In genomic region chr1:93744299-93744988, GRCh38 we compare ENCODE assay signal across 18 cellular contexts.
A peak's percentile ranks its signal among the peaks of the same experiment; 100 is the strongest.
DNase-seq lines count a peak whose midpoint lies in the region; ATAC-seq, FAIRE-seq and TF ChIP-seq lines count a peak whose summit lies in the region.
"Had no signal": no experiment of that assay in that cellular context is flagged by ENCODE, and none has a peak within 500 bp of the region (broad histone marks: within the 10 kb centered on the region; RNA-seq: fewer than 3 reads in every experiment).

No MANE protein-coding gene starts in this region.

- H3K27ac ChIP-seq in breast epithelium, result no peak overlapping the region
- H3K27ac ChIP-seq: HL-60, pancreas had no signal

- H3K4me3 Mint-ChIP-seq in MCF 10A (ENCODE audit: unreplicated experiment) (no peak overlapping the region), osteocyte (ENCODE audit: unreplicated experiment) (no peak overlapping the region)
- no peak overlapping the region for H3K4me3 Mint-ChIP-seq in activated naive CD8-positive, alpha-beta T cell treated with anti-CD3 and anti-CD28 coated beads for 36 hours
- H3K4me3 Mint-ChIP-seq: mesothelial cell of epicardium had no signal

- CTCF ChIA-PET in MCF 10A (lab: Yijun Ruan, JAX), result interaction anchor here (0.6 to 1.7 kb wide), 3 partner anchors 10 to 114 kb away, joined by 3 to 4 read pairs (median 4); no protein-coding TSS in a partner anchor

- TF ChIP-seq CTCF in MCF 10A (IDR thresholded peaks at IDR 0.05; ENCODE audit: unreplicated experiment), result no peak
- TF ChIP-seq CTCF in breast epithelium (IDR thresholded peaks at IDR 0.05), result no peak
- no peak for TF ChIP-seq CTCF in osteocyte (IDR thresholded peaks at IDR 0.05)

- H3K27ac Mint-ChIP-seq in MCF 10A (ENCODE audit: low read depth, unreplicated experiment) (peak overlapping the region; percentile 16), osteocyte (ENCODE audit: unreplicated experiment) (no peak overlapping the region)
- H3K27ac Mint-ChIP-seq in activated naive CD8-positive, alpha-beta T cell treated with anti-CD3 and anti-CD28 coated beads for 36 hours, result peak overlapping the region; percentile 83
- H3K27ac Mint-ChIP-seq: mesothelial cell of epicardium had no signal

- no peaks in the 10 kb centered on the region for H3K9me3 ChIP-seq in breast epithelium
- H3K9me3 ChIP-seq: pancreas had no signal

- H3K27me3 Mint-ChIP-seq in MCF 10A (ENCODE audit: insufficient read depth, unreplicated experiment), result no peaks in the 10 kb centered on the region
- peaks cover 5% of the 10 kb centered on the region for H3K27me3 Mint-ChIP-seq in activated naive CD8-positive, alpha-beta T cell treated with anti-CD3 and anti-CD28 coated beads for 36 hours
- peaks cover 5% of the 10 kb centered on the region for H3K27me3 Mint-ChIP-seq in osteocyte (ENCODE audit: unreplicated experiment)

- intact Hi-C loops in MCF 10A (cut with micrococcal nuclease) (no loop called here), breast epithelium (cut with DNase I; ENCODE audit: low total_unique reads) (no loop called here)

- peaks cover 8% of the 10 kb centered on the region for H3K36me3 Mint-ChIP-seq in MCF 10A (ENCODE audit: insufficient read depth, unreplicated experiment)
- no peaks in the 10 kb centered on the region for H3K36me3 Mint-ChIP-seq in activated naive CD8-positive, alpha-beta T cell treated with anti-CD3 and anti-CD28 coated beads for 36 hours
- peaks cover 4% of the 10 kb centered on the region for H3K36me3 Mint-ChIP-seq in osteocyte (ENCODE audit: unreplicated experiment)
- H3K36me3 Mint-ChIP-seq: mesothelial cell of epicardium had no signal

- no peaks in the 10 kb centered on the region for H3K27me3 ChIP-seq in breast epithelium
- H3K27me3 ChIP-seq: pancreas had no signal

- TF ChIP-seq POLR2A in breast epithelium (IDR thresholded peaks at IDR 0.05), result no peak
- no peak for TF ChIP-seq POLR2A in H54 (IDR thresholded peaks at IDR 0.05; ENCODE audit: low read depth, low read length)

- POLR2A ChIA-PET in MCF 10A (lab: Yijun Ruan, JAX), result interaction anchor here (0.9 to 1.9 kb wide), 2 partner anchors 11 to 22 kb away, joined by 4 to 15 read pairs; no protein-coding TSS in a partner anchor

- peaks cover 25% of the 10 kb centered on the region for H3K4me1 Mint-ChIP-seq in MCF 10A (ENCODE audit: insufficient read depth, unreplicated experiment)
- peaks cover 21% of the 10 kb centered on the region for H3K4me1 Mint-ChIP-seq in activated naive CD8-positive, alpha-beta T cell treated with anti-CD3 and anti-CD28 coated beads for 36 hours
- H3K4me1 Mint-ChIP-seq in osteocyte (ENCODE audit: unreplicated experiment), result peaks cover under 1% of the 10 kb centered on the region

- peaks cover 0 to 3% of the 10 kb centered on the region in 2 donors for H3K4me1 ChIP-seq in breast epithelium

- FAIRE-seq in H54 (lab: Jason Lieb, UNC), result no peak
- FAIRE-seq: D721Med, pancreas had no signal

- DNase-seq in MCF 10A (ENCODE audit: unreplicated experiment) (no peak), breast epithelium (ENCODE audit: low spot score in 2 of 2) (no peak), H54 (ENCODE audit: insufficient read length, low spot score) (no peak), osteocyte (ENCODE audit: extremely low spot score, unreplicated experiment) (no peak), NOMO-1 (lab: John Stamatoyannopoulos, UW; ENCODE audit: unreplicated experiment in 2 of 2) (no peak)
- no peak for DNase-seq in activated naive CD8-positive, alpha-beta T cell treated with anti-CD3 and anti-CD28 coated beads for 36 hours
- DNase-seq: amniotic stem cell, head of caudate nucleus, islet precursor cell, Karpas-422, NCI-H1436 treated with DMSO at 0.1 percent for 48 hours, pancreas, PC-9 had no signal

- no TSS peak for BruUV-seq in MCF 10A (replicated peaks; lab: Mats Ljungman, UMichigan)

- H3K36me3 ChIP-seq in breast epithelium, result no peaks in the 10 kb centered on the region
- H3K36me3 ChIP-seq: pancreas had no signal

- H3K4me3 ChIP-seq in breast epithelium, result no peak overlapping the region
- H3K4me3 ChIP-seq: pancreas, PC-9 had no signal

- peaks cover 13% of the 10 kb centered on the region for H3K9me3 Mint-ChIP-seq in MCF 10A (ENCODE audit: unreplicated experiment)
- H3K9me3 Mint-ChIP-seq in activated naive CD8-positive, alpha-beta T cell treated with anti-CD3 and anti-CD28 coated beads for 36 hours, result peaks cover 8% of the 10 kb centered on the region
- H3K9me3 Mint-ChIP-seq in osteocyte (ENCODE audit: unreplicated experiment), result peaks cover 10% of the 10 kb centered on the region

- ATAC-seq in HG02610 (IDR thresholded peaks at IDR 0.05; ENCODE audit: unreplicated experiment) (peak; percentile 59), HG03175 (IDR thresholded peaks at IDR 0.05; ENCODE audit: unreplicated experiment) (no peak)
